ENCODE assay signal across 8 cellular contexts in the genomic region with DNA sequence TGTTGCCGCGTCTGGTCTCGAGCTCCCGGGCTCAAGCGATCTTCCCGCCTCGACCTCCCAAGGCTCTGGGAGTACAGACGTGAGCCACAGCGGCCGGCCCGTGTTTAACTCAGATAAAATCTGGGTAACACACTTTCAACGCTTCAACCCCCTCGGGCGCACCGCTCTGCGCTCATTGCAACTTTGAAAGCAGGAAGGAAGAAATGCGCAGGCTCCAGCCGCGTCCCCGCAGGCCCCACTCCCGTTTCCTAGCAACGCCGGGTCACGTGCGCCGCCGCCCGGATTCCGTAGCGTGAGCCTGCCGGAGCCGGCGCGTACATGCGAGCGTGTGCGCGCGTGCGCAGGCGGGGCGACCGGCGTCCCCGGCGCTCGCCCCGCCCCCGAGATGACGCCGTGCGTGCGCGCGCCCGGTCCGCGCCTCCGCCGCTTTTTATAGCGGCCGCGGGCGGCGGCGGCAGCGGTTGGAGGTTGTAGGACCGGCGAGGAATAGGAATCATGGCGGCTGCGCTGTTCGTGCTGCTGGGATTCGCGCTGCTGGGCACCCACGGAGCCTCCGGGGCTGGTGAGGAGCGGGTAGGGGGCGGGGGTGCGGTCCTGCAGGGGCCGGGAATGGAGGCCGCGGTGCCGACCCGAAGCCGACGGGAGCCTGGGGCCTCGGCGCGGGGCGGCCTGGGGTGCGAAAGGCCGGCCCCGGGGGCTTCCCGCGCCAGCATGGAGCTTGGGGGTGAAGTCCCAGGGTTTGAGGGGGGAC. TPM values are rescaled to one million over a fixed set of nuclear protein-coding genes. Genes with fewer than 3 reads are reported as not detected.
A peak's percentile ranks its signal among the peaks of the same experiment; 100 is the strongest.
DNase-seq lines count a peak whose midpoint lies in the region; ATAC-seq lines count a peak whose summit lies in the region.

A gene (plus strand): TSS at position 457 of the 751 bp plus-strand sequence. CDS start 39 bp downstream, at position 496.

- peak within 1 kb of the TSS; percentile 93 to 100 (median 98) for H3K27ac Mint-ChIP-seq in CD8-positive, alpha-beta memory T cell
- H3K27ac Mint-ChIP-seq in effector memory CD8-positive, alpha-beta T cell: peak within 1 kb of the TSS; percentile 92
- H3K27ac Mint-ChIP-seq in memory B cell: peak within 1 kb of the TSS; percentile 90

- peak within 1 kb of the TSS; percentile 87 for H3K4me3 ChIP-seq in CD8-positive, alpha-beta memory T cell (ENCODE audit: low read length)

- H3K36me3 ChIP-seq in CD8-positive, alpha-beta memory T cell (ENCODE audit: insufficient read depth, low read length): no peaks in the 10 kb centered on the region

- H3K9me3 ChIP-seq in CD8-positive, alpha-beta memory T cell (ENCODE audit: low read length): no peaks in the 10 kb centered on the region

- no peaks in the 10 kb centered on the region for H3K27me3 ChIP-seq in CD8-positive, alpha-beta memory T cell (ENCODE audit: insufficient read depth, low read length, poor library complexity, severe bottlenecking)

- peak; percentile 98 to 99 (median 99) for DNase-seq in CD8-positive, alpha-beta memory T cell
- DNase-seq in HT1080 (ENCODE audit: low read depth): peak; percentile 95
- DNase-seq in NOMO-1 treated with DMSO at 0.1 percent for 48 hours (lab: John Stamatoyannopoulos, UW; ENCODE audit: unreplicated experiment): peak; percentile 97
- DNase-seq in activated CD8-positive, alpha-beta memory T cell treated with anti-CD3 and anti-CD28 coated beads for 4 hours (ENCODE audit: low read depth in 2 of 2): peak; percentile 95 to 98
- peak; percentile 96 to 98 (median 98) for DNase-seq in effector memory CD8-positive, alpha-beta T cell
- DNase-seq in memory B cell (ENCODE audit: low spot score in 2 of 2): peak; percentile 95
- peak; percentile 99 for DNase-seq in stimulated activated CD8-positive, alpha-beta memory T cell treated with anti-CD3 and anti-CD28 coated beads, Interleukin-12 subunit alpha, Interleukin-12 subunit beta, amount 100 ng/mL, for 24 hours (ENCODE audit: extremely low read depth)

- peaks cover 0 to 2% (median 0%) of the 10 kb centered on the region in 5 donors for H3K9me3 Mint-ChIP-seq in CD8-positive, alpha-beta memory T cell
- no peaks in the 10 kb centered on the region for H3K9me3 Mint-ChIP-seq in effector memory CD8-positive, alpha-beta T cell
- H3K9me3 Mint-ChIP-seq in memory B cell: no peaks in the 10 kb centered on the region

- peak; percentile 73 for ATAC-seq in GM21360 (IDR thresholded peaks at IDR 0.05; ENCODE audit: unreplicated experiment)
- ATAC-seq in effector memory CD8-positive, alpha-beta T cell (replicated peaks): peak; percentile 85
- peak; percentile 87 for ATAC-seq in memory B cell (ENCODE audit: low read depth)

- H3K27me3 Mint-ChIP-seq in CD8-positive, alpha-beta memory T cell: peaks cover 0 to 15% of the 10 kb centered on the region in 2 donors
- no peaks in the 10 kb centered on the region for H3K27me3 Mint-ChIP-seq in effector memory CD8-positive, alpha-beta T cell
- no peaks in the 10 kb centered on the region for H3K27me3 Mint-ChIP-seq in memory B cell

- peaks cover 35 to 49% (median 37%) of the 10 kb centered on the region in 3 donors for H3K4me1 Mint-ChIP-seq in CD8-positive, alpha-beta memory T cell
- peaks cover 30 to 38% of the 10 kb centered on the region in 2 donors for H3K4me1 Mint-ChIP-seq in effector memory CD8-positive, alpha-beta T cell (ENCODE audit: low read depth in 2 of 2)
- H3K4me1 Mint-ChIP-seq in memory B cell: peaks cover 27% of the 10 kb centered on the region

- H3K4me3 Mint-ChIP-seq in CD8-positive, alpha-beta memory T cell: peak within 1 kb of the TSS; percentile 88 to 99 (median 93)
- peak within 1 kb of the TSS; percentile 92 for H3K4me3 Mint-ChIP-seq in effector memory CD8-positive, alpha-beta T cell
- peak within 1 kb of the TSS; percentile 96 for H3K4me3 Mint-ChIP-seq in memory B cell

- H3K27ac ChIP-seq in CD8-positive, alpha-beta memory T cell (ENCODE audit: low read depth, low read length): peak within 1 kb of the TSS; percentile 89

- POLR2A ChIA-PET in CD8-positive, alpha-beta memory T cell (lab: Charles Lee): interaction anchor here (0.6 to 1.0 kb wide), 7 partner anchors 14 to 1079 kb away, joined by 3 to 4 read pairs (median 3); a partner anchor contains a TSS

- H3K36me3 Mint-ChIP-seq in CD8-positive, alpha-beta memory T cell: peaks cover 0 to 12% (median 0%) of the 10 kb centered on the region in 3 donors
- peaks cover 38% of the 10 kb centered on the region for H3K36me3 Mint-ChIP-seq in effector memory CD8-positive, alpha-beta T cell (ENCODE audit: insufficient read depth)
- peaks cover 3% of the 10 kb centered on the region for H3K36me3 Mint-ChIP-seq in memory B cell

- peaks cover 23% of the 10 kb centered on the region for H3K4me1 ChIP-seq in CD8-positive, alpha-beta memory T cell (ENCODE audit: insufficient read depth, low read length)

- CTCF ChIA-PET in CD8-positive, alpha-beta memory T cell (lab: Charles Lee): interaction anchor here (1.2 to 2.0 kb wide), 2 partner anchors 28 to 61 kb away, joined by 3 to 8 read pairs; no protein-coding TSS in a partner anchor

RNA-seq across cellular contexts. Expression of the gene that starts here (rescaled TPM):
- 100 to 1,000 TPM; 250 to 262 TPM for total RNA-seq in CD8-positive, alpha-beta memory T cell
- 436 TPM for polyA plus RNA-seq in CD8-positive, alpha-beta memory T cell
- 475 and 545 TPM in 2 replicates for total RNA-seq in HT1080 (2014; rRNA removed; shearing (Covaris generic))
- polyA plus RNA-seq in HT1080 (2015; cell fraction: cytosol; rRNA removed): 509 and 543 TPM in 2 replicates
- polyA plus RNA-seq in HT1080 (2015; cell fraction: nucleus; rRNA removed): 704 and 747 TPM in 2 replicates

Comparison
In these comparisons a context has a peak if more than half of its experiments do, and no peak if none do; other contexts are left out.
1. Peak in every context shown above with its lines: DNase-seq, ATAC-seq, H3K4me3 ChIP-seq and H3K27ac ChIP-seq.